Comparison of ENCODE assay signal across 11 cellular contexts in the genomic region with DNA sequence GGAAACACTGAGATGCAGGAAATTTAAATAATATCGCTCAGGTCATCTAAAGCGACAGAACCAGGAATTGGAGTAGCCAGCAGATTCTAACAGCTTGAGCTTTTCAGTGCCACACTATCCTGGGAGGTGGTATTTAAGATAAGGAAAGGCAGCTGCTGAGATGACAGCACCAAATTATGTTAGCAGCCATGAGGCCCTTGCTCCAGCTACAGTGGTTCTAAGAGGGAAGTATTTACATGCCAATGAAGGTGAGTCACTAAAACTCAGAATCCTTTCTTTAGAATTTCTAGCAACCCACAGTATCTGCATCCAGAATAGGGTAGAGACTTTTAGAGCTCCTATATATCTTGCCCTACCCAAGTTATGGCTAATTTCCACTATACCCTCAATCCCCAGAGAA.
DNase-seq lines count a peak whose midpoint lies in the region; ATAC-seq, FAIRE-seq and TF ChIP-seq lines count a peak whose summit lies in the region.
"Had no signal": no experiment of that assay in that cellular context is flagged by ENCODE, and none has a peak within 500 bp of the region (broad histone marks: within the 10 kb centered on the region; RNA-seq: fewer than 3 reads in every experiment).

No MANE protein-coding gene starts in this region.

- no peak for TF ChIP-seq CTCF in cardiac muscle cell (IDR thresholded peaks at IDR 0.05; ENCODE audit: low read depth, low read length)
- TF ChIP-seq CTCF in astrocyte of the cerebellum (IDR thresholded peaks at IDR 0.05; ENCODE audit: low read depth, low read length, missing control alignments) = no peak
- TF ChIP-seq CTCF in natural killer cell (IDR thresholded peaks at IDR 0.05) = no peak
- no peak for TF ChIP-seq CTCF in colonic mucosa (IDR thresholded peaks at IDR 0.05)

- no peak overlapping the region for H3K4me3 ChIP-seq in cardiac muscle cell
- no peak overlapping the region for H3K4me3 ChIP-seq in astrocyte of the cerebellum (ENCODE audit: low read depth, low read length)
- H3K4me3 ChIP-seq in iPS-20b (ENCODE audit: low read length) = no peak overlapping the region
- no peak overlapping the region for H3K4me3 ChIP-seq in colonic mucosa

- DNase-seq in cardiac muscle cell (ENCODE audit: low read depth in 1 of 2, low spot score in 1 of 2) (peak; percentile 62 to 80), Right ventricle myocardium superior (no peak), astrocyte of the cerebellum (ENCODE audit: low read depth) (peak; percentile 59), urothelium cell line (ENCODE audit: low spot score) (peak; percentile 25), NCI-H1417 (lab: John Stamatoyannopoulos, UW) (no peak), natural killer cell (no peak), colonic mucosa (no peak)
- DNase-seq: central memory CD4-positive, alpha-beta T cell; stimulated activated CD4-positive, alpha-beta T cell treated with anti-CD3 and anti-CD28 coated beads, Interleukin-4, amount 100 ng/mL, for 1 hour had no signal

- H3K4me1 ChIP-seq in cardiac muscle cell (ENCODE audit: low read depth) (peaks cover 16% of the 10 kb centered on the region), iPS-20b (ENCODE audit: insufficient read depth, low read length) (peaks cover 10% of the 10 kb centered on the region), colonic mucosa (no peaks in the 10 kb centered on the region)

- intact Hi-C loops in Right ventricle myocardium superior (cut with DNase I) (loop anchor here (10.0 kb wide), 1 partner anchor 70 kb away; no protein-coding TSS in a partner anchor), natural killer cell (cut with micrococcal nuclease) (no loop called here), colonic mucosa (cut with DNase I) (no loop called here)

- FAIRE-seq in urothelium cell line (lab: Jason Lieb, UNC) = no peak

- H3K36me3 ChIP-seq in cardiac muscle cell (no peaks in the 10 kb centered on the region), iPS-20b (ENCODE audit: insufficient read depth, low read depth, low read length) (no peaks in the 10 kb centered on the region), colonic mucosa (no peaks in the 10 kb centered on the region)

- no peak overlapping the region for H3K27ac Mint-ChIP-seq in natural killer cell

- H3K27ac ChIP-seq in cardiac muscle cell = peak overlapping the region; percentile 65
- peak overlapping the region; percentile 6 for H3K27ac ChIP-seq in iPS-20b (ENCODE audit: low read length)
- H3K27ac ChIP-seq in colonic mucosa = no peak overlapping the region

- H3K9me3 ChIP-seq in cardiac muscle cell (ENCODE audit: low read depth) (no peaks in the 10 kb centered on the region), iPS-20b (ENCODE audit: insufficient read depth, low read depth, low read length) (no peaks in the 10 kb centered on the region), colonic mucosa (no peaks in the 10 kb centered on the region)

- H3K4me1 Mint-ChIP-seq in natural killer cell = no peaks in the 10 kb centered on the region

- H3K27me3 Mint-ChIP-seq in natural killer cell (ENCODE audit: low read depth in 2 of 2) = no peaks in the 10 kb centered on the region

- H3K27me3 ChIP-seq in cardiac muscle cell = no peaks in the 10 kb centered on the region
- no peaks in the 10 kb centered on the region for H3K27me3 ChIP-seq in iPS-20b (ENCODE audit: insufficient read depth, low read length)
- no peaks in the 10 kb centered on the region for H3K27me3 ChIP-seq in colonic mucosa

- H3K9ac ChIP-seq in iPS-20b (ENCODE audit: low read depth, low read length) (no peak overlapping the region), colonic mucosa (ENCODE audit: low read depth in 2 of 2, low read length in 2 of 2) (no peak overlapping the region)

- H3K36me3 Mint-ChIP-seq in natural killer cell = no peaks in the 10 kb centered on the region

- ATAC-seq in Right ventricle myocardium superior (ENCODE audit: poor library complexity) (no peak), natural killer cell (no peak)
- ATAC-seq: HCT116 had no signal

- no peak overlapping the region for H3K4me3 Mint-ChIP-seq in natural killer cell

- in situ Hi-C loops in astrocyte of the cerebellum (cut with HindIII; ENCODE audit: low sequenced_read_pairs) = no loop called here

- H3K9me3 Mint-ChIP-seq in natural killer cell = no peaks in the 10 kb centered on the region

Comparison
In these comparisons a context has a peak if more than half of its experiments do, and no peak if none do; other contexts are left out.
1. DNase-seq: peak in cardiac muscle cell (2 of 2), astrocyte of the cerebellum (single experiment) and urothelium cell line (single experiment); none in Right ventricle myocardium superior (single experiment), NCI-H1417 (0 of 3), natural killer cell (single experiment) and colonic mucosa (single experiment).